ENCODE assay signal across 8 cellular contexts in genomic region chr12:10213168-10214130, GRCh38. TPM values are rescaled to one million over a fixed set of nuclear protein-coding genes. Genes with fewer than 3 reads are reported as not detected.
DNase-seq lines count a peak whose midpoint lies in the region; ATAC-seq and TF ChIP-seq lines count a peak whose summit lies in the region.

No MANE protein-coding gene starts in this region.

- peaks cover 15 to 27% (median 25%) of the 10 kb centered on the region in 3 donors for H3K27me3 Mint-ChIP-seq in naive B cell

- peak; percentile 25 to 37 for TF ChIP-seq POLR2A in Peyer's patch (IDR thresholded peaks at IDR 0.05)

- H3K79me2 ChIP-seq in fibroblast of lung (ENCODE audit: control insufficient read depth, insufficient read depth, low read length) = peaks cover 24% of the 10 kb centered on the region

- H3K36me3 ChIP-seq in Peyer's patch (peaks cover 0 to 8% (median 0%) of the 10 kb centered on the region in 3 donors), fibroblast of lung (ENCODE audit: control insufficient read depth, insufficient read depth, low read length) (peaks cover 2% of the 10 kb centered on the region)

- H3K36me3 Mint-ChIP-seq in naive B cell = no peaks in the 10 kb centered on the region

- peaks cover 4% of the 10 kb centered on the region for H4K20me1 ChIP-seq in fibroblast of lung (ENCODE audit: control insufficient read depth, extremely low read depth, insufficient read depth, low read length)

- TF ChIP-seq CTCF in Peyer's patch (IDR thresholded peaks at IDR 0.05) (no peak), fibroblast of lung (conservative IDR thresholded peaks at IDR 0.05 in 1 of 2, IDR thresholded peaks at IDR 0.05 in 1 of 2; ENCODE audit: low read depth in 1 of 2, low read length in 2 of 2) (no peak)

- peak overlapping the region; percentile 54 for H2AFZ ChIP-seq in fibroblast of lung (ENCODE audit: low read length)

- H3K9me3 Mint-ChIP-seq in naive B cell = peaks cover 0 to 2% (median 0%) of the 10 kb centered on the region in 7 donors

- peak; percentile 29 for ATAC-seq in HG03175 (IDR thresholded peaks at IDR 0.05; ENCODE audit: unreplicated experiment)
- peak; percentile 62 to 67 for ATAC-seq in naive B cell (ENCODE audit: low read depth in 2 of 2)

- H3K4me2 ChIP-seq in fibroblast of lung (ENCODE audit: extremely low read depth, insufficient read depth, low read length) = peak overlapping the region; percentile 93

- peak overlapping the region; percentile 100 for H3K9ac ChIP-seq in fibroblast of lung (ENCODE audit: insufficient read depth, low read length)

- peaks cover 0 to 9% (median 0%) of the 10 kb centered on the region in 4 donors for H3K4me1 ChIP-seq in Peyer's patch
- peaks cover 4% of the 10 kb centered on the region for H3K4me1 ChIP-seq in fibroblast of lung (ENCODE audit: control insufficient read depth, extremely low read depth, insufficient read depth, low read length)

- H3K27ac ChIP-seq in Peyer's patch (peak overlapping the region; percentile 82 to 99 (median 98)), fibroblast of lung (ENCODE audit: insufficient read depth, low read length) (peak overlapping the region; percentile 100)

- no peaks in the 10 kb centered on the region for H3K27me3 ChIP-seq in Peyer's patch
- no peaks in the 10 kb centered on the region for H3K27me3 ChIP-seq in fibroblast of lung (ENCODE audit: control insufficient read depth, insufficient read depth, low read length)

- peak; percentile 72 for DNase-seq in NK-92 treated with Interleukin-12 subunit alpha and Interleukin-12 subunit beta, amount 100 ng/mL, for 24 hours (lab: John Stamatoyannopoulos, UW)
- DNase-seq in NK-92 (lab: John Stamatoyannopoulos, UW; ENCODE audit: unreplicated experiment) (no peak), Peyer's patch (peak; percentile 57 to 88 (median 78)), activated T-helper 1 cell treated with Interleukin-2 at 50 U/mL for 16 hours (ENCODE audit: low read depth) (peak; percentile 58), fibroblast of lung (ENCODE audit: low read depth in 2 of 2) (peak; percentile 92 to 94), naive B cell (peak; percentile 51)
- peak; percentile 74 to 83 for DNase-seq in stimulated activated CD8-positive, alpha-beta memory T cell treated with anti-CD3 and anti-CD28 coated beads, Interleukin-7, amount 100 ng/mL, for 4 hours (ENCODE audit: low read depth in 2 of 2)

- H3K4me3 ChIP-seq in Peyer's patch (peak overlapping the region; percentile 58 to 89 (median 80)), fibroblast of lung (replicated peaks in 1 of 4; ENCODE audit: control extremely low read depth in 1 of 4, insufficient read depth in 1 of 4, low read depth in 3 of 4, low read length in 4 of 4) (peak overlapping the region; percentile 96 to 100 (median 98))

- peak overlapping the region; percentile 91 to 96 (median 94) for H3K4me3 Mint-ChIP-seq in naive B cell

- peaks cover 13 to 21% (median 13%) of the 10 kb centered on the region in 3 donors for H3K4me1 Mint-ChIP-seq in naive B cell

- peak overlapping the region; percentile 77 to 95 (median 93) for H3K27ac Mint-ChIP-seq in naive B cell

- H3K9me3 ChIP-seq in Peyer's patch = no peaks in the 10 kb centered on the region
- H3K9me3 ChIP-seq in fibroblast of lung (ENCODE audit: control insufficient read depth, insufficient read depth, low read depth, low read length) = no peaks in the 10 kb centered on the region

RNA-seq across cellular contexts. Expression of gene GABARAPL1, which starts 0.8 kb away (rescaled TPM):
- total RNA-seq in Peyer's patch (100 to 1,000 TPM in 1 of 4 donors, 10 to 100 TPM in 3; 47.4 to 138 (median 70.2) TPM), fibroblast of lung (105 and 186 TPM in 2 replicates)
- polyA plus RNA-seq in fibroblast of lung (68.1 and 363 TPM in 2 replicates), naive B cell (ENCODE audit: low read depth in 6 of 6) (1 to 10 TPM in 5 of 6 donors, not detected in 1; 1.3 to 2.8 (median 2.1) TPM)
- 57.3 and 279 TPM in 2 replicates for polyA plus RNA-seq in fibroblast of lung (2012)
- polyA minus RNA-seq in fibroblast of lung (ENCODE audit: low replicate concordance) = 29.3 and 97.1 TPM in 2 replicates

RNA-seq across cellular contexts. Expression of gene TMEM52B, which starts 34.6 kb away (rescaled TPM):
- total RNA-seq in Peyer's patch (not detected), fibroblast of lung (under 0.01 and 0.50 TPM in 2 replicates)
- polyA plus RNA-seq in fibroblast of lung (0.53 and 5.7 TPM in 2 replicates), naive B cell (ENCODE audit: low read depth in 6 of 6) (not detected)
- polyA plus RNA-seq in fibroblast of lung (2012) = 0.61 and 4.1 TPM in 2 replicates
- polyA minus RNA-seq in fibroblast of lung (ENCODE audit: low replicate concordance) = 32.8 TPM in 1 of 2 replicates, not detected in the other

RNA-seq across cellular contexts. Expression of gene OLR1, which starts 41.5 kb away (rescaled TPM):
- total RNA-seq in Peyer's patch (not detected), fibroblast of lung (0.26 and 1.2 TPM in 2 replicates)
- polyA plus RNA-seq in fibroblast of lung (3.2 and 27.4 TPM in 2 replicates), naive B cell (ENCODE audit: low read depth in 6 of 6) (not detected)
- polyA plus RNA-seq in fibroblast of lung (2012) = 1.5 and 14.3 TPM in 2 replicates
- 6.0 TPM in 1 of 2 replicates, not detected in the other for polyA minus RNA-seq in fibroblast of lung (ENCODE audit: low replicate concordance)
